In the genomic region with DNA sequence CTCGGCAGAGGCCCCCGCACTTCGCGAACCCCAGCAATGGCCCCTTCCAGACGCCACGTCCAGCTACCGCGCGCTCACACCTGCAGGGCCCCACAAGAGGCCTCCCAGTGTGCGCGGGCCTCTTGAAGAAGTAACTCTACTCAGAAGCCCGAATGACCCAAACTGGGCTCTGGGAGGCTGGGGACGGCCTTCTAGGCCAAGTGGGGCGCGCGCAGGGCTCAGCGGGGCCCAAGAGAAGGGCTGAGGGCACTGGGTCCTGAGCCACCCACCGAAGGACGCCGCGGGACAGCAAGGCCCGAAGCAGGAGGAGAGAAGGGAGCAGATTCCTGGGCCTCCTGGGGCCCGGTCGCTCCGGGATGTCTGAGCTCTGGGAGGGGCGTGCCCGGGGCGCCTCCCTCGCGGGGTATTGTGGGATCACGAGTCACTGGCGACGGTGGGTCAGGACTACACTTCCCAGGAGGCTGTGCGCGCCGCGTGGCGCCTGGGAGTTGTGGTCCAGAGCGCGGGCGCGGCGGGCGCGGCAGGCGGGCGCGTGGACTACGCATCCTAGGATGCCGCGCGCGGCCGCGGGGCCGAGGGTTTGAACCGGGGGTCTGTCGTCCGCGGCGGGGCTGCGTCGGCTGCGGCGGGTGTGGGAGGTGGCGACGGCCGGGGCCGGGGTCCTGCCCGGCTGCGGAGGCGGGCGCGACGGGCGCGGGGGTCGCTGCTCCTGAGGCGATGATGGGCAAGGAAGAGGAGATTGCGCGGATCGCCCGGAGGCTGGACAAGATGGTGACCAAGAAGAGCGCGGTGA, we compare ENCODE assay signal across 8 cellular contexts. TPM values are rescaled to one million over a fixed set of nuclear protein-coding genes. Genes with fewer than 3 reads are reported as not detected.
DNase-seq lines count a peak whose midpoint lies in the region; ATAC-seq and TF ChIP-seq lines count a peak whose summit lies in the region.

A gene (plus strand): TSS at position 603 of the 793 bp plus-strand sequence. CDS start 115 bp downstream, at position 718.

- peaks cover 37% of the 10 kb centered on the region for H3K4me1 Mint-ChIP-seq in activated naive CD8-positive, alpha-beta T cell (ENCODE audit: low read depth)
- peaks cover 8% of the 10 kb centered on the region for H3K4me1 Mint-ChIP-seq in glutamatergic neuron (ENCODE audit: low read depth, unreplicated experiment)
- peaks cover 33% of the 10 kb centered on the region for H3K4me1 Mint-ChIP-seq in osteocyte (ENCODE audit: unreplicated experiment)

- H3K36me3 ChIP-seq in thoracic aorta, result no peaks in the 10 kb centered on the region

- H3K27me3 ChIP-seq in thoracic aorta (replicated peaks; ENCODE audit: insufficient read depth), result no peaks in the 10 kb centered on the region

- peaks cover 18 to 24% of the 10 kb centered on the region in 2 donors for H3K4me1 ChIP-seq in thoracic aorta (ENCODE audit: control insufficient read depth in 1 of 2, low read depth in 2 of 2)

- peak; percentile 99 for DNase-seq in GM03348 (ENCODE audit: low spot score)
- peak; percentile 87 for DNase-seq in NCI-H1092 treated with DMSO at 0.1 percent for 48 hours (lab: John Stamatoyannopoulos, UW)
- DNase-seq in SKM-1 treated with dmso at 0.1 percent for 144 hours (lab: John Stamatoyannopoulos, UW; ENCODE audit: unreplicated experiment), result peak; percentile 93
- peak; percentile 98 for DNase-seq in glutamatergic neuron
- peak; percentile 97 for DNase-seq in osteocyte (ENCODE audit: extremely low spot score, unreplicated experiment)
- DNase-seq in thoracic aorta (ENCODE audit: low spot score), result peak; percentile 85

- H3K4me3 ChIP-seq in thoracic aorta, result peak within 1 kb of the TSS; percentile 93

- TF ChIP-seq CTCF in glutamatergic neuron (IDR thresholded peaks at IDR 0.05; ENCODE audit: partially characterized antibody, unreplicated experiment), result no peak
- TF ChIP-seq CTCF in osteocyte (IDR thresholded peaks at IDR 0.05), result no peak
- no peak for TF ChIP-seq CTCF in thoracic aorta (IDR thresholded peaks at IDR 0.05)

- peak within 1 kb of the TSS; percentile 68 to 72 for H3K27ac ChIP-seq in thoracic aorta

- no peaks in the 10 kb centered on the region for H3K36me3 Mint-ChIP-seq in activated naive CD8-positive, alpha-beta T cell
- no peaks in the 10 kb centered on the region for H3K36me3 Mint-ChIP-seq in glutamatergic neuron (ENCODE audit: unreplicated experiment)
- no peaks in the 10 kb centered on the region for H3K36me3 Mint-ChIP-seq in osteocyte (ENCODE audit: unreplicated experiment)

- ATAC-seq in HG02588 (IDR thresholded peaks at IDR 0.05; ENCODE audit: unreplicated experiment) (peak; percentile 81), thoracic aorta (ENCODE audit: insufficient number of reproducible peaks, low FRiP score, low read depth) (peak; percentile 89)

- H3K9me3 ChIP-seq in thoracic aorta, result no peaks in the 10 kb centered on the region

- peak within 1 kb of the TSS; percentile 70 for H3K27ac Mint-ChIP-seq in activated naive CD8-positive, alpha-beta T cell
- peak within 1 kb of the TSS; percentile 62 for H3K27ac Mint-ChIP-seq in glutamatergic neuron (ENCODE audit: unreplicated experiment)
- peak within 1 kb of the TSS; percentile 72 for H3K27ac Mint-ChIP-seq in osteocyte (ENCODE audit: unreplicated experiment)

- H3K9me3 Mint-ChIP-seq in activated naive CD8-positive, alpha-beta T cell (ENCODE audit: low read depth), result no peaks in the 10 kb centered on the region
- H3K9me3 Mint-ChIP-seq in glutamatergic neuron (ENCODE audit: unreplicated experiment) (peaks cover 3% of the 10 kb centered on the region), osteocyte (ENCODE audit: unreplicated experiment) (no peaks in the 10 kb centered on the region)

- H3K4me3 Mint-ChIP-seq in activated naive CD8-positive, alpha-beta T cell, result peak within 1 kb of the TSS; percentile 90
- H3K4me3 Mint-ChIP-seq in glutamatergic neuron (ENCODE audit: unreplicated experiment) (peak within 1 kb of the TSS; percentile 92), osteocyte (ENCODE audit: unreplicated experiment) (peak within 1 kb of the TSS; percentile 86)

- no peaks in the 10 kb centered on the region for H3K27me3 Mint-ChIP-seq in activated naive CD8-positive, alpha-beta T cell
- peaks cover 4% of the 10 kb centered on the region for H3K27me3 Mint-ChIP-seq in glutamatergic neuron (ENCODE audit: unreplicated experiment)
- H3K27me3 Mint-ChIP-seq in osteocyte (ENCODE audit: unreplicated experiment), result no peaks in the 10 kb centered on the region

RNA-seq across cellular contexts. Expression of the gene that starts here (rescaled TPM):
- total RNA-seq in glutamatergic neuron (ENCODE audit: unreplicated experiment) (102 TPM), osteocyte (67.3 and 73.1 TPM in 2 replicates), thoracic aorta (10 to 100 TPM; 30.1 to 48.6 TPM)

Comparison
In these comparisons a context has a peak if more than half of its experiments do, and no peak if none do; other contexts are left out.
1. Peak in every context shown above with its lines: DNase-seq, ATAC-seq, H3K4me3 ChIP-seq and H3K27ac ChIP-seq.